Comparison of ENCODE assay signal across 1 cellular context in genomic region chr16:69520800-69521602, GRCh38.
TF ChIP-seq lines count a peak whose summit lies in the region.

No MANE protein-coding gene starts in this region.

TF ChIP-seq in HepG2, 621 proteins besides CTCF, POLR2A, EP300 and RAD21 (continued from another document and continues in another):
- TF ChIP-seq ARID5B (CRISPR knock-in tag; IDR thresholded peaks at IDR 0.05) (0 out of 2 replicates have a peak, but pooled peaks have one; percentile 47), SNAPC5 (CRISPR knock-in tag; IDR thresholded peaks at IDR 0.05; ENCODE audit: borderline replicate concordance) (no peak), ZNF292 (CRISPR knock-in tag; IDR thresholded peaks at IDR 0.05; ENCODE audit: borderline replicate concordance, low read depth) (peak; percentile 56; the same call in 1 of the 2 replicates), REPIN1 (CRISPR knock-in tag; IDR thresholded peaks at IDR 0.05; ENCODE audit: borderline replicate concordance, low read depth) (peak; percentile 60; the same call in 1 of the 2 replicates), ZNF558 (CRISPR knock-in tag; IDR thresholded peaks at IDR 0.05; ENCODE audit: borderline replicate concordance) (no peak), ZFX (CRISPR knock-in tag; IDR thresholded peaks at IDR 0.05; ENCODE audit: low read depth) (peak; percentile 50; the same call in 1 of the 2 replicates), ZFP62 (CRISPR knock-in tag; IDR thresholded peaks at IDR 0.05) (no peak), CEBPB (IDR thresholded peaks at IDR 0.05; ENCODE audit: borderline replicate concordance, low read depth, low read length) (peak; percentile 67), ZNF160 (CRISPR knock-in tag; IDR thresholded peaks at IDR 0.05) (no peak), ZSCAN22 (CRISPR knock-in tag; IDR thresholded peaks at IDR 0.05) (no peak), PITX1 (CRISPR knock-in tag; IDR thresholded peaks at IDR 0.05) (peak; percentile 74; the same call in 1 of the 2 replicates), TRIM24 (CRISPR knock-in tag; IDR thresholded peaks at IDR 0.05) (no peak), ZFP37 (CRISPR knock-in tag; IDR thresholded peaks at IDR 0.05; ENCODE audit: borderline replicate concordance) (no peak), PCBP2 (optimal IDR thresholded peaks at IDR 0.05; ENCODE audit: low read depth, low read length, poor library complexity, severe bottlenecking) (no peak), HNRNPH1 (optimal IDR thresholded peaks at IDR 0.05; ENCODE audit: low read depth, low read length) (no peak), SOX5 (CRISPR knock-in tag; IDR thresholded peaks at IDR 0.05; ENCODE audit: borderline replicate concordance) (peak; percentile 45; the same call in 1 of the 2 replicates), HMG20A (CRISPR knock-in tag; IDR thresholded peaks at IDR 0.05; ENCODE audit: borderline replicate concordance) (peak; percentile 18; the same call in 1 of the 2 replicates), ZBTB3 (CRISPR knock-in tag; IDR thresholded peaks at IDR 0.05; ENCODE audit: borderline replicate concordance, low read depth) (no peak), REL (CRISPR knock-in tag; conservative IDR thresholded peaks at IDR 0.05) (no peak), ZNF331 (CRISPR knock-in tag; IDR thresholded peaks at IDR 0.05) (peak; percentile 52; the same call in 1 of the 2 replicates), MED8 (CRISPR knock-in tag; IDR thresholded peaks at IDR 0.05; ENCODE audit: insufficient replicate concordance) (no peak), MXI1 (IDR thresholded peaks at IDR 0.05; ENCODE audit: borderline replicate concordance, low read depth, low read length) (no peak), ASH2L (IDR thresholded peaks at IDR 0.05; ENCODE audit: insufficient read length, low read depth, low read length) (no peak), ZNF503 (CRISPR knock-in tag; IDR thresholded peaks at IDR 0.05) (peak; percentile 49; the same call in 1 of the 2 replicates), SAP130 (CRISPR knock-in tag; IDR thresholded peaks at IDR 0.05; ENCODE audit: low read depth) (peak; percentile 24; the same call in 1 of the 2 replicates), ZNF678 (CRISPR knock-in tag; IDR thresholded peaks at IDR 0.05) (0 out of 2 replicates have a peak, but pooled peaks have one; percentile 32), NRL (CRISPR knock-in tag; IDR thresholded peaks at IDR 0.05; ENCODE audit: borderline replicate concordance) (no peak), ISL2 (CRISPR knock-in tag; IDR thresholded peaks at IDR 0.05) (peak; percentile 57), THAP9 (CRISPR knock-in tag; IDR thresholded peaks at IDR 0.05; ENCODE audit: borderline replicate concordance) (no peak), HNF4A (CRISPR knock-in tag; IDR thresholded peaks at IDR 0.05) (no peak), ZNF138 (CRISPR knock-in tag; IDR thresholded peaks at IDR 0.05; ENCODE audit: low read depth) (0 out of 2 replicates have a peak, but pooled peaks have one; percentile 48), POLR2G (IDR thresholded peaks at IDR 0.05; ENCODE audit: low read depth, low read length) (peak; percentile 77), ZC3H13 (CRISPR knock-in tag; IDR thresholded peaks at IDR 0.05) (no peak), CCDC6 (CRISPR knock-in tag; IDR thresholded peaks at IDR 0.05) (peak; percentile 58; the same call in 1 of the 2 replicates), ZNF556 (CRISPR knock-in tag; IDR thresholded peaks at IDR 0.05; ENCODE audit: borderline replicate concordance) (peak; percentile 54; the same call in 1 of the 2 replicates), ZNF543 (CRISPR knock-in tag; IDR thresholded peaks at IDR 0.05) (peak; percentile 78; the same call in 1 of the 2 replicates), TOE1 (CRISPR knock-in tag; IDR thresholded peaks at IDR 0.05) (no peak), ZNF343 (CRISPR knock-in tag; IDR thresholded peaks at IDR 0.05) (0 out of 2 replicates have a peak, but pooled peaks have one; percentile 30), RXRB (CRISPR knock-in tag; IDR thresholded peaks at IDR 0.05; ENCODE audit: borderline replicate concordance) (peak; percentile 8; the same call in 1 of the 2 replicates), CBX2 (IDR thresholded peaks at IDR 0.05; ENCODE audit: low read depth, low read length) (no peak), CBX2 (CRISPR knock-in tag; IDR thresholded peaks at IDR 0.05; ENCODE audit: low read depth) (no peak), ZBTB7B (CRISPR knock-in tag; IDR thresholded peaks at IDR 0.05) (peak; percentile 25; the same call in 1 of the 2 replicates)
- TF ChIP-seq, protein P1, sequence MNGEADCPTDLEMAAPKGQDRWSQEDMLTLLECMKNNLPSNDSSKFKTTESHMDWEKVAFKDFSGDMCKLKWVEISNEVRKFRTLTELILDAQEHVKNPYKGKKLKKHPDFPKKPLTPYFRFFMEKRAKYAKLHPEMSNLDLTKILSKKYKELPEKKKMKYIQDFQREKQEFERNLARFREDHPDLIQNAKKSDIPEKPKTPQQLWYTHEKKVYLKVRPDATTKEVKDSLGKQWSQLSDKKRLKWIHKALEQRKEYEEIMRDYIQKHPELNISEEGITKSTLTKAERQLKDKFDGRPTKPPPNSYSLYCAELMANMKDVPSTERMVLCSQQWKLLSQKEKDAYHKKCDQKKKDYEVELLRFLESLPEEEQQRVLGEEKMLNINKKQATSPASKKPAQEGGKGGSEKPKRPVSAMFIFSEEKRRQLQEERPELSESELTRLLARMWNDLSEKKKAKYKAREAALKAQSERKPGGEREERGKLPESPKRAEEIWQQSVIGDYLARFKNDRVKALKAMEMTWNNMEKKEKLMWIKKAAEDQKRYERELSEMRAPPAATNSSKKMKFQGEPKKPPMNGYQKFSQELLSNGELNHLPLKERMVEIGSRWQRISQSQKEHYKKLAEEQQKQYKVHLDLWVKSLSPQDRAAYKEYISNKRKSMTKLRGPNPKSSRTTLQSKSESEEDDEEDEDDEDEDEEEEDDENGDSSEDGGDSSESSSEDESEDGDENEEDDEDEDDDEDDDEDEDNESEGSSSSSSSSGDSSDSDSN (CRISPR knock-in tag; IDR thresholded peaks at IDR 0.05): no peak
- TF ChIP-seq, protein P2, sequence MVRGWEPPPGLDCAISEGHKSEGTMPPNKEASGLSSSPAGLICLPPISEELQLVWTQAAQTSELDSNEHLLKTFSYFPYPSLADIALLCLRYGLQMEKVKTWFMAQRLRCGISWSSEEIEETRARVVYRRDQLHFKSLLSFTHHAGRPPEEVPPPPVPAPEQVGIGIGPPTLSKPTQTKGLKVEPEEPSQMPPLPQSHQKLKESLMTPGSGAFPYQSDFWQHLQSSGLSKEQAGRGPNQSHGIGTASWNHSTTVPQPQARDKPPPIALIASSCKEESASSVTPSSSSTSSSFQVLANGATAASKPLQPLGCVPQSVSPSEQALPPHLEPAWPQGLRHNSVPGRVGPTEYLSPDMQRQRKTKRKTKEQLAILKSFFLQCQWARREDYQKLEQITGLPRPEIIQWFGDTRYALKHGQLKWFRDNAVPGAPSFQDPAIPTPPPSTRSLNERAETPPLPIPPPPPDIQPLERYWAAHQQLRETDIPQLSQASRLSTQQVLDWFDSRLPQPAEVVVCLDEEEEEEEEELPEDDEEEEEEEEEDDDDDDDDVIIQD (CRISPR knock-in tag; IDR thresholded peaks at IDR 0.05; ENCODE audit: low read depth): 0 out of 2 replicates have a peak, but pooled peaks have one; percentile 38
- TF ChIP-seq, protein P3, sequence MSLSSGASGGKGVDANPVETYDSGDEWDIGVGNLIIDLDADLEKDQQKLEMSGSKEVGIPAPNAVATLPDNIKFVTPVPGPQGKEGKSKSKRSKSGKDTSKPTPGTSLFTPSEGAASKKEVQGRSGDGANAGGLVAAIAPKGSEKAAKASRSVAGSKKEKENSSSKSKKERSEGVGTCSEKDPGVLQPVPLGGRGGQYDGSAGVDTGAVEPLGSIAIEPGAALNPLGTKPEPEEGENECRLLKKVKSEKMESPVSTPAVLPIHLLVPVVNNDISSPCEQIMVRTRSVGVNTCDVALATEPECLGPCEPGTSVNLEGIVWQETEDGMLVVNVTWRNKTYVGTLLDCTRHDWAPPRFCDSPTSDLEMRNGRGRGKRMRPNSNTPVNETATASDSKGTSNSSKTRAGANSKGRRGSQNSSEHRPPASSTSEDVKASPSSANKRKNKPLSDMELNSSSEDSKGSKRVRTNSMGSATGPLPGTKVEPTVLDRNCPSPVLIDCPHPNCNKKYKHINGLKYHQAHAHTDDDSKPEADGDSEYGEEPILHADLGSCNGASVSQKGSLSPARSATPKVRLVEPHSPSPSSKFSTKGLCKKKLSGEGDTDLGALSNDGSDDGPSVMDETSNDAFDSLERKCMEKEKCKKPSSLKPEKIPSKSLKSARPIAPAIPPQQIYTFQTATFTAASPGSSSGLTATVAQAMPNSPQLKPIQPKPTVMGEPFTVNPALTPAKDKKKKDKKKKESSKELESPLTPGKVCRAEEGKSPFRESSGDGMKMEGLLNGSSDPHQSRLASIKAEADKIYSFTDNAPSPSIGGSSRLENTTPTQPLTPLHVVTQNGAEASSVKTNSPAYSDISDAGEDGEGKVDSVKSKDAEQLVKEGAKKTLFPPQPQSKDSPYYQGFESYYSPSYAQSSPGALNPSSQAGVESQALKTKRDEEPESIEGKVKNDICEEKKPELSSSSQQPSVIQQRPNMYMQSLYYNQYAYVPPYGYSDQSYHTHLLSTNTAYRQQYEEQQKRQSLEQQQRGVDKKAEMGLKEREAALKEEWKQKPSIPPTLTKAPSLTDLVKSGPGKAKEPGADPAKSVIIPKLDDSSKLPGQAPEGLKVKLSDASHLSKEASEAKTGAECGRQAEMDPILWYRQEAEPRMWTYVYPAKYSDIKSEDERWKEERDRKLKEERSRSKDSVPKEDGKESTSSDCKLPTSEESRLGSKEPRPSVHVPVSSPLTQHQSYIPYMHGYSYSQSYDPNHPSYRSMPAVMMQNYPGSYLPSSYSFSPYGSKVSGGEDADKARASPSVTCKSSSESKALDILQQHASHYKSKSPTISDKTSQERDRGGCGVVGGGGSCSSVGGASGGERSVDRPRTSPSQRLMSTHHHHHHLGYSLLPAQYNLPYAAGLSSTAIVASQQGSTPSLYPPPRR (CRISPR knock-in tag; IDR thresholded peaks at IDR 0.05; ENCODE audit: borderline replicate concordance): 0 out of 2 replicates have a peak, but pooled peaks have one; percentile 47
